Comparison of ENCODE assay signal across 8 cellular contexts in the genomic region with DNA sequence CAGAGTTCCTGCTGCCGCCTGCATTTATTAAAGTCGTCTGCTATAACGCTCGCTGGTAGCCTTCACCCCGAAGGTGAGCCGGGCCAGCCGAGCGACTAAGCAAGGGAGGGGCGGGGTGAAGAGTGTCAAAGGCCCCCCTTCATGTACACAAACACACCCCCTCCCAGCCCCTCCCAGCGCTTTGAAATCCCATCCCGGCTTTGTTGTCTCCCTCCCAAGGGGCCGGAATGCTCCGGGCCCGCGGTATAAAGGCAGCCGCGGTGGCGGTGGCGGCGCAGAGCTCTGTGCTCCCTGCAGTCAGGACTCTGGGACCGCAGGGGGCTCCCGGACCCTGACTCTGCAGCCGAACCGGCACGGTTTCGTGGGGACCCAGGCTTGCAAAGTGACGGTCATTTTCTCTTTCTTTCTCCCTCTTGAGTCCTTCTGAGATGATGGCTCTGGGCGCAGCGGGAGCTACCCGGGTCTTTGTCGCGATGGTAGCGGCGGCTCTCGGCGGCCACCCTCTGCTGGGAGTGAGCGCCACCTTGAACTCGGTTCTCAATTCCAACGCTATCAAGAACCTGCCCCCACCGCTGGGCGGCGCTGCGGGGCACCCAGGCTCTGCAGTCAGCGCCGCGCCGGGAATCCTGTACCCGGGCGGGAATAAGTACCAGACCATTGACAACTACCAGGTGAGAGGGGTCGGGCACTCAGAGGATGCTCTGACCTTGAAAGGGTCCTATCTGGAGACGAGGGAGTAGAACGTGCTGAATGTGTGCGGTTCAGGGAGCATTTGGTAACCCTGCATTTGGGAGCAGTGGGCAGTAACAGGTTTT. TPM values are rescaled to one million over a fixed set of nuclear protein-coding genes. Genes with fewer than 3 reads are reported as not detected.
DNase-seq lines count a peak whose midpoint lies in the region; ATAC-seq and TF ChIP-seq lines count a peak whose summit lies in the region.

TSS of gene DKK1 (plus strand) at position 275 of the 815 bp plus-strand sequence. CDS start at position 429, 154 bp downstream.

- H3K4me2 ChIP-seq in OCI-LY7 (ENCODE audit: low read length), result no peak within 1 kb of the TSS

- CTCF ChIA-PET in OCI-LY7 (lab: Charles Lee; ENCODE audit: unreplicated experiment), result no interaction called here

- no peaks in the 10 kb centered on the region for H3K9me2 ChIP-seq in OCI-LY7 (ENCODE audit: insufficient read depth, low read length)

- ATAC-seq in HG02642 (IDR thresholded peaks at IDR 0.05; ENCODE audit: poor library complexity, unreplicated experiment), result peak; percentile 60
- peak; percentile 58 for ATAC-seq in stimulated activated naive CD8-positive, alpha-beta T cell treated with anti-CD3 and anti-CD28 coated beads, Interleukin-15, amount 100 ng/mL, for 72 hours

- no peak within 1 kb of the TSS for H3K27ac ChIP-seq in OCI-LY7 (ENCODE audit: low read depth, low read length, poor library complexity, severe bottlenecking)

- H2AFZ ChIP-seq in OCI-LY7 (ENCODE audit: low read length), result no peak within 1 kb of the TSS

- H3K4me1 ChIP-seq in OCI-LY7 (ENCODE audit: insufficient read depth, low read length, poor library complexity, severe bottlenecking), result no peaks in the 10 kb centered on the region

- peak in 1 of 2 donors; percentile 2 for TF ChIP-seq POLR2A in lower leg skin (IDR thresholded peaks at IDR 0.05)

- H3K36me3 ChIP-seq in OCI-LY7 (ENCODE audit: insufficient read depth, low read length), result no peaks in the 10 kb centered on the region

- peak in 1 of 3 donors; percentile 27 for TF ChIP-seq CTCF in lower leg skin (IDR thresholded peaks at IDR 0.05)
- TF ChIP-seq CTCF in OCI-LY7 (conservative IDR thresholded peaks at IDR 0.05; ENCODE audit: low read length), result no peak

- POLR2A ChIA-PET in OCI-LY7 (lab: Charles Lee), result no interaction called here

- no peaks in the 10 kb centered on the region; the same call in 1 of the 2 replicates for H4K20me1 ChIP-seq in OCI-LY7 (ENCODE audit: insufficient read depth, low read length)

- no peaks in the 10 kb centered on the region for H3K79me2 ChIP-seq in OCI-LY7 (ENCODE audit: insufficient read depth, low read depth, low read length)

- peaks cover 0 to 5% of the 10 kb centered on the region in 2 donors for H3K9me3 Mint-ChIP-seq in stimulated activated naive CD8-positive, alpha-beta T cell treated with anti-CD3 and anti-CD28 coated beads, Interleukin-15, amount 100 ng/mL, for 72 hours

- H3K27ac Mint-ChIP-seq in stimulated activated naive CD8-positive, alpha-beta T cell treated with anti-CD3 and anti-CD28 coated beads, Interleukin-15, amount 100 ng/mL, for 72 hours, result no peak within 1 kb of the TSS

- H3K4me3 ChIP-seq in lower leg skin (ENCODE audit: low read depth, poor library complexity, severe bottlenecking) (peak within 1 kb of the TSS; percentile 31), OCI-LY7 (ENCODE audit: low read depth, low read length, poor library complexity, severe bottlenecking) (no peak within 1 kb of the TSS)

- H3K4me1 Mint-ChIP-seq in stimulated activated naive CD8-positive, alpha-beta T cell treated with anti-CD3 and anti-CD28 coated beads, Interleukin-15, amount 100 ng/mL, for 72 hours, result peaks cover 21% of the 10 kb centered on the region

- 2% methylated on average over 44 to 51 of the region's 53 CpGs for WGBS in lower leg skin, 2 donors

- no TSS peak for BruUV-seq in OCI-LY7 (replicated peaks; lab: Mats Ljungman, UMichigan)

- peak within 1 kb of the TSS; percentile 65 to 67 for H3K4me3 Mint-ChIP-seq in stimulated activated naive CD8-positive, alpha-beta T cell treated with anti-CD3 and anti-CD28 coated beads, Interleukin-15, amount 100 ng/mL, for 72 hours

- intact Hi-C loops in lower leg skin (cut with DNase I; ENCODE audit: low total_unique reads) (loop anchor here (10.0 kb wide), 1 partner anchor 171 kb away; no protein-coding TSS in a partner anchor), OCI-LY7 (cut with micrococcal nuclease; ENCODE audit: unreplicated experiment) (no loop called here)

- H3K9me3 ChIP-seq in OCI-LY7 (ENCODE audit: low read length), result no peaks in the 10 kb centered on the region

- H3K27me3 Mint-ChIP-seq in stimulated activated naive CD8-positive, alpha-beta T cell treated with anti-CD3 and anti-CD28 coated beads, Interleukin-15, amount 100 ng/mL, for 72 hours, result peaks cover 71% of the 10 kb centered on the region

- DNase-seq in GM04503 (ENCODE audit: low read depth), result peak; percentile 63
- peak; percentile 84 for DNase-seq in SK-N-DZ (ENCODE audit: low spot score)
- DNase-seq in ecto neural progenitor cell (ENCODE audit: low spot score), result peak; percentile 82
- peak; percentile 61 to 90 for DNase-seq in lower leg skin (ENCODE audit: low spot score in 2 of 2)
- DNase-seq in stimulated activated naive CD8-positive, alpha-beta T cell treated with anti-CD3 and anti-CD28 coated beads, Interleukin-15, amount 100 ng/mL, for 72 hours, result peak; percentile 5 to 21
- DNase-seq in OCI-LY7 (ENCODE audit: low spot score), result no peak
- DNase-seq in NCI-H526 treated with DMSO at 0.1 percent for 48 hours (lab: John Stamatoyannopoulos, UW), result no peak

RNA-seq across cellular contexts. Expression of gene DKK1, which starts in this region (rescaled TPM):
- polyA plus RNA-seq in SK-N-DZ (2014; cell fraction: cytosol; rRNA removed), result 6.1 and 11.1 TPM in 2 replicates
- polyA plus RNA-seq in SK-N-DZ (2014; cell fraction: nucleus; rRNA removed), result 15.7 and 16.3 TPM in 2 replicates
- total RNA-seq in lower leg skin (10 to 100 TPM; 27.7 to 68.9 (median 35.5) TPM), OCI-LY7 (2022) (not detected in 2 replicates)
- total RNA-seq in OCI-LY7 (2014; rRNA removed; shearing (Covaris generic)), result not detected in 2 replicates

Comparison
In these comparisons a context has a peak if more than half of its experiments do, and no peak if none do; other contexts are left out.
1. RNA of gene DKK1 (total RNA-seq): 27.7 to 68.9 TPM in lower leg skin; not detected in OCI-LY7; every median in the first group is over 10 times any median in the second.
2. DNase-seq: peak in GM04503 (single experiment), SK-N-DZ (single experiment), ecto neural progenitor cell (single experiment), lower leg skin (2 of 2) and stimulated activated naive CD8-positive, alpha-beta T cell treated with anti-CD3 and anti-CD28 coated beads, Interleukin-15, amount 100 ng/mL, for 72 hours (2 of 2); none in OCI-LY7 (single experiment) and NCI-H526 treated with DMSO at 0.1 percent for 48 hours (single experiment).